8 cellular contexts compared by ENCODE assay signal in the genomic region with DNA sequence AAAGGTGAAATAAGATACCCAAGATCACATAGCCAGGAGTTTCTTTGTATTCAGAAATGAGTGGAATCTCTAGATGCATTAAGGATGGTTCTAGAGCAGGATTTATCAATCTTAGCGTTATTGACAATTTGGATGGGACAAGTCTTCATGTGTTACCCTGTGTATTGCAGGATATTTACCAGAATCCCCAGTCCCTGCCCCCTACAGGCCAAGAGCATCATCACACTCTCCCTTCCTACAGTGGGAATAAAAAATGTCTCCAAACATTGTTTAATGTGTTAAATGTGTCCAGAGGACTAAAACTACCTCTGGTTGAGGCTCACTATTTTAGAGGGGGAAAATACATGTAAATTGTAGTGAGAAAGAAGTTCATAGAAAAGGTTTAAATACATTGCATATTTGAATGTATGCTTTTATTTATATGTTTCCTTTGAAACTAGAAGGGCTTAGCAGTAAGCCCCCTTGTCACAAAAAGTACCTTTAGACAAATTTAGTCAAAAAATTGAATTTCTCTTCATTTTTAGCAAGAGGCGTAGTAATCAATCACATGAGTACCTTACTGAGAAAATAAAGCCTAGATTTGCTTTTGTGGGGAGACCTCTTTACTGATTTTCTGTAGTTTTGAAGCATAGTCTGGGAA.
DNase-seq lines count a peak whose midpoint lies in the region; ATAC-seq and TF ChIP-seq lines count a peak whose summit lies in the region.

No MANE protein-coding gene starts in this region.

- CTCF ChIA-PET in CD8-positive, alpha-beta T cell (lab: Charles Lee): no interaction called here

- peaks cover 19% of the 10 kb centered on the region for H3K4me1 Mint-ChIP-seq in CD8-positive, alpha-beta T cell (ENCODE audit: low read depth)

- intact Hi-C loops in CD8-positive, alpha-beta T cell (cut with DNase I, micrococcal nuclease): loop anchor here in 1 of 2 experiments (2.0 kb wide), 1 partner anchor 178 kb away; no protein-coding TSS in a partner anchor
- intact Hi-C loops in ovary (cut with DNase I): no loop called here

- no peak overlapping the region for H3K4me3 ChIP-seq in CD8-positive, alpha-beta T cell (ENCODE audit: low read depth, low read length)
- no peak overlapping the region for H3K4me3 ChIP-seq in adipocyte (ENCODE audit: low read length)
- no peak overlapping the region for H3K4me3 ChIP-seq in ovary

- no peak overlapping the region for H3K27ac ChIP-seq in CD8-positive, alpha-beta T cell (ENCODE audit: low read depth, low read length)
- H3K27ac ChIP-seq in ovary: no peak overlapping the region

- 88 to 91% (median 90%) methylated on average over 2 of the region's 2 CpGs for WGBS in ovary, 3 donors

- no peaks in the 10 kb centered on the region for H3K4me1 ChIP-seq in CD8-positive, alpha-beta T cell (ENCODE audit: insufficient read depth, low read length)
- H3K4me1 ChIP-seq in adipocyte (ENCODE audit: control insufficient read depth, insufficient read depth, low read length) (peaks cover 10% of the 10 kb centered on the region), ovary (ENCODE audit: insufficient read depth) (no peaks in the 10 kb centered on the region)

- no peak overlapping the region for H3K27ac Mint-ChIP-seq in CD8-positive, alpha-beta T cell

- H3K36me3 ChIP-seq in CD8-positive, alpha-beta T cell (ENCODE audit: insufficient read depth, low read length): peaks cover 4% of the 10 kb centered on the region
- H3K36me3 ChIP-seq in adipocyte (ENCODE audit: control insufficient read depth, insufficient read depth, low read length, severe bottlenecking) (peaks cover 12% of the 10 kb centered on the region), ovary (no peaks in the 10 kb centered on the region)

- no peaks in the 10 kb centered on the region for H3K9me3 Mint-ChIP-seq in CD8-positive, alpha-beta T cell

- ATAC-seq in CD8-positive, alpha-beta T cell: peak; percentile 78
- peak; percentile 63 for ATAC-seq in GM19351 (IDR thresholded peaks at IDR 0.05; ENCODE audit: unreplicated experiment)

- POLR2A ChIA-PET in CD8-positive, alpha-beta T cell (lab: Charles Lee): no interaction called here

- peaks cover 39% of the 10 kb centered on the region for H3K36me3 Mint-ChIP-seq in CD8-positive, alpha-beta T cell

- no peaks in the 10 kb centered on the region for H3K27me3 ChIP-seq in CD8-positive, alpha-beta T cell (ENCODE audit: insufficient read depth, low read length)
- H3K27me3 ChIP-seq in adipocyte (replicated peaks; ENCODE audit: control insufficient read depth, insufficient read depth, low read length) (no peaks in the 10 kb centered on the region), ovary (no peaks in the 10 kb centered on the region)

- H3K9me3 ChIP-seq in CD8-positive, alpha-beta T cell (ENCODE audit: low read length): no peaks in the 10 kb centered on the region
- H3K9me3 ChIP-seq in adipocyte (ENCODE audit: control insufficient read depth, low read length): no peaks in the 10 kb centered on the region
- H3K9me3 ChIP-seq in ovary: no peaks in the 10 kb centered on the region

- TF ChIP-seq EP300 in ovary (IDR thresholded peaks at IDR 0.05): no peak

- DNase-seq in CD8-positive, alpha-beta T cell: peak in 3 of 7 experiments; percentile 2 to 30 (median 15)
- DNase-seq in NCI-H526 treated with DMSO at 0.1 percent for 48 hours (lab: John Stamatoyannopoulos, UW): peak; percentile 6
- peak; percentile 47 for DNase-seq in adipocyte (ENCODE audit: low read depth)
- peak; percentile 34 for DNase-seq in iris pigment epithelial cell (ENCODE audit: low read depth)
- DNase-seq in stimulated activated naive CD4-positive, alpha-beta T cell (lab: John Stamatoyannopoulos, UW): peak in 4 of 6 experiments; percentile 0 to 36 (median 6)
- DNase-seq in islet precursor cell: no peak
- DNase-seq in ovary: no peak

- no peak for TF ChIP-seq POLR2A in ovary (IDR thresholded peaks at IDR 0.05)

- no peaks in the 10 kb centered on the region for H3K27me3 Mint-ChIP-seq in CD8-positive, alpha-beta T cell (ENCODE audit: low read depth)

- no peak overlapping the region for H3K4me3 Mint-ChIP-seq in CD8-positive, alpha-beta T cell

- no peak overlapping the region for H3K9ac ChIP-seq in adipocyte (ENCODE audit: low read length)

- TF ChIP-seq CTCF in CD8-positive, alpha-beta T cell (IDR thresholded peaks at IDR 0.05): peak; percentile 90
- TF ChIP-seq CTCF in ovary (IDR thresholded peaks at IDR 0.05): no peak

Comparison
In these comparisons a context has a peak if more than half of its experiments do, and no peak if none do; other contexts are left out.
1. DNase-seq: peak in NCI-H526 treated with DMSO at 0.1 percent for 48 hours (single experiment), adipocyte (single experiment), iris pigment epithelial cell (single experiment) and stimulated activated naive CD4-positive, alpha-beta T cell (4 of 6); none in islet precursor cell (single experiment) and ovary (0 of 5).